ENCODE assay signal across 1 cellular context in genomic region chr2:25210923-25211322, GRCh38. TPM values are rescaled to one million over a fixed set of nuclear protein-coding genes. Genes with fewer than 3 reads are reported as not detected.
"Had no signal": no experiment of that assay in that cellular context is flagged by ENCODE, and none has a peak within 500 bp of the region (broad histone marks: within the 10 kb centered on the region; RNA-seq: fewer than 3 reads in every experiment).

No MANE protein-coding gene starts in this region.

RNA-seq across cellular contexts. Expression of gene POMC, which starts 42.5 kb away (rescaled TPM):
- total RNA-seq: osteocyte had no signal
